ENCODE assay signal across 7 cellular contexts in the genomic region with DNA sequence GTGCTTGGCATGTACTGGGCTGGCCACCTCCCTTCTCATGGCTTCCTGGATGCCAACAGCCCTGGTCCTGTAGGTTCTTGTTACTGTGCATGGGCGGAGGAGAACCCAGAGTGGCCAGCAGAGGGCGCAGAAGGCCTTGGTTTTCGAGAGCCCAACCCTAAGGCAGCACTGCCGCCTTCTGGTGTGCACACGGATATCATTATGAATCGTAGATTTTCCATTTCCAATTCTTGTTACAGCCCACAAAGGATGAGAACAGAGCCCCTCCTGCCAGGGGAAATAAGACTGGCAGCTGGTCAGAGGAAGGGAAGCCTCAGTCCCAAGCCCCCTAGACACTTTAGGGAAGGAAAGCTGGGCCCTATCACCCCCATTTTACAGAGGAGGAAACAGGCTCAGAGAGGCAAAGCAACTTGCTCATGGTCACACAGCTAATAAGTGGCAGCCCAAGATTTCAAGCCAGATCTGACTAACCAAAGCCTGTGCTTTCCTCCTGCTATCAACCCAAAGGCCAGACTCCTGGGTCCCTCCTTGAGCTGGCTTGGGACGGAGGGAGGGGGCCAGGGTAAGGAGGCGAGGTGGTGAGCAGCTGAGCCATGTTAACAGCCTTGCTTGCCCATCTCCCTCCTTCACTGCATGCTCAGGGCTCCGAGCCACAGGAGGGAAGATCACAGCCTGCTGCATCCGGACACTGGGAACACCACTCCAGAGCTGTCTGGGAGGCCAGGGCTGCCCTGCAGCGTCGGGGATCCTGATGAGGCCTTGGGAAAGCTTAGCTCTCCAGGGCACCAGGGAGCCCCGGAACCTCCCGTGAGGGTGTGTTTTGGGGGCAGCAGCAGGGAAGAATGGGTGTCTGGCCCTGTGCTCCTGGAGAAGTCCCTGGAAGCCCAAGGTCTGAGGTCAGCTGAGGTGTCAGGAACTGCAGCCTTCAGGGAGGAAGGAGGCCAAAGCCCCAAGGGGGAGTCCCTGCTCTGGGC.
A peak's percentile ranks its signal among the peaks of the same experiment; 100 is the strongest.
DNase-seq lines count a peak whose midpoint lies in the region; ATAC-seq, FAIRE-seq and TF ChIP-seq lines count a peak whose summit lies in the region.
"Not testable (repeated sequence)": the region's sequence is repeated elsewhere in the genome, so short reads cannot be mapped to it uniquely, and the experiment has no call there.

No MANE protein-coding gene starts in this region.

- not testable (repeated sequence) for TF ChIP-seq RAD21 in HepG2 (CRISPR knock-in tag; IDR thresholded peaks at IDR 0.05)

- not testable (repeated sequence) for TF ChIP-seq POLR2A in HepG2 (IDR thresholded peaks at IDR 0.05; ENCODE audit: insufficient read depth in 1 of 2, low read depth in 2 of 2, low read length in 2 of 2)

- not testable (repeated sequence) for H4K20me1 ChIP-seq in HepG2 (ENCODE audit: insufficient read depth, low read length)

- CTCF ChIA-PET in HepG2 (lab: Yijun Ruan, JAX; ENCODE audit: low intra/inter-chr PET ratio, low total read pairs), result interaction anchor here (0.6 to 2.7 kb wide), 10 partner anchors 13 to 174 kb away, joined by 3 to 53 read pairs (median 4); no protein-coding TSS in a partner anchor

- BruUV-seq in HepG2 (replicated peaks; lab: Mats Ljungman, UMichigan), result not testable (repeated sequence)

- TF ChIP-seq EP300 in HepG2 (IDR thresholded peaks at IDR 0.05; ENCODE audit: low read depth in 2 of 2, low read length in 2 of 2); HepG2 (CRISPR knock-in tag; IDR thresholded peaks at IDR 0.05; ENCODE audit: borderline replicate concordance): not testable (repeated sequence)

- intact Hi-C loops in HepG2 (cut with micrococcal nuclease; ENCODE audit: unreplicated experiment), result loop anchor here (1.0 to 2.0 kb wide), 3 partner anchors 17 to 175 kb away; no protein-coding TSS in a partner anchor

- H3K4me1 ChIP-seq in HepG2 (ENCODE audit: insufficient read depth, low read length), result not testable (repeated sequence)

- in situ Hi-C loops in HepG2 (cut with HindIII; ENCODE audit: extremely low pct_ligation_motif_present, low pct_unique_long_range_greater_than_20kb), result loop anchor here (5.0 kb wide), 2 partner anchors 155 to 175 kb away; no protein-coding TSS in a partner anchor

- peaks cover 4 to 33% of the 10 kb centered on the region in 2 experiments for H3K27me3 ChIP-seq in HepG2 (ENCODE audit: control insufficient read depth in 1 of 2, insufficient read depth in 2 of 2, low read length in 2 of 2)

- DNase-seq in NCI-H1694 (lab: John Stamatoyannopoulos, UW) (peak; percentile 87), SIG-M5 treated with dmso at 0.1 percent for 504 hours (lab: John Stamatoyannopoulos, UW; ENCODE audit: unreplicated experiment) (peak; percentile 73), activated T-cell treated with anti-CD3 and anti-CD28 coated beads for 4 hours (peak; percentile 88), HepG2 (ENCODE audit: low spot score) (peak; percentile 85)
- DNase-seq in effector CD4-positive, alpha-beta T cell, result peak; percentile 82
- peak; percentile 75 to 88 for DNase-seq in stimulated activated CD4-positive, alpha-beta T cell treated with anti-CD3 and anti-CD28 coated beads, Interleukin-15, amount 100 ng/mL, for 1 hour (ENCODE audit: low read depth in 1 of 2, low spot score in 1 of 2)

- ATAC-seq in HepG2, result peak; percentile 82

- H3K79me2 ChIP-seq in HepG2 (ENCODE audit: insufficient read depth, low read length), result not testable (repeated sequence)

- H2AFZ ChIP-seq in HepG2 (ENCODE audit: low read length), result not testable (repeated sequence)

- TF ChIP-seq CTCF in GM12874 (IDR thresholded peaks at IDR 0.05; ENCODE audit: insufficient read depth, low read depth, low read length), result peak; percentile 80
- peak; percentile 61 for TF ChIP-seq CTCF in HepG2 (CRISPR knock-in tag; IDR thresholded peaks at IDR 0.05)

- POLR2A ChIA-PET in HepG2 (lab: Yijun Ruan, JAX), result not testable (repeated sequence)

- H3K4me3 ChIP-seq in HepG2 (replicated peaks in 1 of 3; ENCODE audit: insufficient read depth in 1 of 3, low read depth in 2 of 3, low read length in 3 of 3), result not testable (repeated sequence)

- not testable (repeated sequence) for H3K4me2 ChIP-seq in HepG2 (ENCODE audit: low read depth, low read length)

- not testable (repeated sequence) for FAIRE-seq in HepG2 (lab: Jason Lieb, UNC)

- H3K27ac ChIP-seq in HepG2 (ENCODE audit: extremely low read length, insufficient read depth, low read length), result not testable (repeated sequence)

- not testable (repeated sequence) for H3K36me3 ChIP-seq in HepG2 (replicated peaks in 1 of 2; ENCODE audit: control insufficient read depth in 1 of 2, insufficient read depth in 2 of 2, low read length in 2 of 2)

- H3K9me3 ChIP-seq in HepG2 (ENCODE audit: low read length), result not testable (repeated sequence)

- 47% methylated on average over 7 of the region's 14 CpGs for WGBS in HepG2 (ENCODE audit: low lambda C conversion rate)

- H3K9ac ChIP-seq in HepG2 (ENCODE audit: insufficient read depth, low read depth, low read length), result not testable (repeated sequence)

TF ChIP-seq in HepG2, 621 proteins besides CTCF, POLR2A, EP300 and RAD21:
- TF ChIP-seq ZNF768 (CRISPR knock-in tag; IDR thresholded peaks at IDR 0.05) (peak; percentile 96), ZMYM3 (CRISPR knock-in tag; IDR thresholded peaks at IDR 0.05) (peak; percentile 79), TEAD3 (CRISPR knock-in tag; optimal IDR thresholded peaks at IDR 0.05; ENCODE audit: borderline replicate concordance) (peak; percentile 69), STAG1 (CRISPR knock-in tag; IDR thresholded peaks at IDR 0.05) (peak; percentile 58), BHLHE40 (IDR thresholded peaks at IDR 0.05; ENCODE audit: low read length) (peak; percentile 12; the same call in 1 of the 2 replicates), MAZ (IDR thresholded peaks at IDR 0.05; ENCODE audit: borderline replicate concordance, low read depth, low read length) (peak; percentile 42; the same call in 1 of the 2 replicates), SMC3 (IDR thresholded peaks at IDR 0.05; ENCODE audit: low read length) (peak; percentile 91), XRCC5 (optimal IDR thresholded peaks at IDR 0.05; ENCODE audit: low read length) (peak; percentile 25)
- TF ChIP-seq, protein P1, sequence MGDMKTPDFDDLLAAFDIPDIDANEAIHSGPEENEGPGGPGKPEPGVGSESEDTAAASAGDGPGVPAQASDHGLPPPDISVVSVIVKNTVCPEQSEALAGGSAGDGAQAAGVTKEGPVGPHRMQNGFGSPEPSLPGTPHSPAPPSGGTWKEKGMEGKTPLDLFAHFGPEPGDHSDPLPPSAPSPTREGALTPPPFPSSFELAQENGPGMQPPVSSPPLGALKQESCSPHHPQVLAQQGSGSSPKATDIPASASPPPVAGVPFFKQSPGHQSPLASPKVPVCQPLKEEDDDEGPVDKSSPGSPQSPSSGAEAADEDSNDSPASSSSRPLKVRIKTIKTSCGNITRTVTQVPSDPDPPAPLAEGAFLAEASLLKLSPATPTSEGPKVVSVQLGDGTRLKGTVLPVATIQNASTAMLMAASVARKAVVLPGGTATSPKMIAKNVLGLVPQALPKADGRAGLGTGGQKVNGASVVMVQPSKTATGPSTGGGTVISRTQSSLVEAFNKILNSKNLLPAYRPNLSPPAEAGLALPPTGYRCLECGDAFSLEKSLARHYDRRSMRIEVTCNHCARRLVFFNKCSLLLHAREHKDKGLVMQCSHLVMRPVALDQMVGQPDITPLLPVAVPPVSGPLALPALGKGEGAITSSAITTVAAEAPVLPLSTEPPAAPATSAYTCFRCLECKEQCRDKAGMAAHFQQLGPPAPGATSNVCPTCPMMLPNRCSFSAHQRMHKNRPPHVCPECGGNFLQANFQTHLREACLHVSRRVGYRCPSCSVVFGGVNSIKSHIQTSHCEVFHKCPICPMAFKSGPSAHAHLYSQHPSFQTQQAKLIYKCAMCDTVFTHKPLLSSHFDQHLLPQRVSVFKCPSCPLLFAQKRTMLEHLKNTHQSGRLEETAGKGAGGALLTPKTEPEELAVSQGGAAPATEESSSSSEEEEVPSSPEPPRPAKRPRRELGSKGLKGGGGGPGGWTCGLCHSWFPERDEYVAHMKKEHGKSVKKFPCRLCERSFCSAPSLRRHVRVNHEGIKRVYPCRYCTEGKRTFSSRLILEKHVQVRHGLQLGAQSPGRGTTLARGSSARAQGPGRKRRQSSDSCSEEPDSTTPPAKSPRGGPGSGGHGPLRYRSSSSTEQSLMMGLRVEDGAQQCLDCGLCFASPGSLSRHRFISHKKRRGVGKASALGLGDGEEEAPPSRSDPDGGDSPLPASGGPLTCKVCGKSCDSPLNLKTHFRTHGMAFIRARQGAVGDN (CRISPR knock-in tag; IDR thresholded peaks at IDR 0.05), result peak; percentile 17; the same call in 1 of the 2 replicates
- TF ChIP-seq MAZ (CRISPR knock-in tag; IDR thresholded peaks at IDR 0.05; ENCODE audit: low read depth), result not testable (repeated sequence)
- TF ChIP-seq, protein P2, sequence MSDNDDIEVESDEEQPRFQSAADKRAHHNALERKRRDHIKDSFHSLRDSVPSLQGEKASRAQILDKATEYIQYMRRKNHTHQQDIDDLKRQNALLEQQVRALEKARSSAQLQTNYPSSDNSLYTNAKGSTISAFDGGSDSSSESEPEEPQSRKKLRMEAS (IDR thresholded peaks at IDR 0.05), result 0 out of 2 replicates have a peak, but pooled peaks have one; percentile 15
